In genomic region chr18:9855686-9856085, GRCh38 we compare ENCODE assay signal across 16 cellular contexts. TPM values are rescaled to one million over a fixed set of nuclear protein-coding genes. Genes with fewer than 3 reads are reported as not detected.
DNase-seq lines count a peak whose midpoint lies in the region; ATAC-seq and TF ChIP-seq lines count a peak whose summit lies in the region.
"Had no signal": no experiment of that assay in that cellular context is flagged by ENCODE, and none has a peak within 500 bp of the region (broad histone marks: within the 10 kb centered on the region; RNA-seq: fewer than 3 reads in every experiment).

No MANE protein-coding gene starts in this region.

- no peak overlapping the region for H3K4me3 ChIP-seq in psoas muscle
- H3K4me3 ChIP-seq in upper lobe of right lung: no peak overlapping the region
- H3K4me3 ChIP-seq: BLaER1 treated with 17β-estradiol and CSF1 and Interleukin-3, amounts not matched to agents 10 nM and 100 nM; skin epidermis had no signal

- WGBS in psoas muscle, 3 donors: 45 to 76% (median 51%) methylated on average over 8 of the region's 8 CpGs

- H3K36me3 ChIP-seq in psoas muscle (ENCODE audit: insufficient read depth in 1 of 2, low read depth in 1 of 2) (no peaks in the 10 kb centered on the region), upper lobe of right lung (no peaks in the 10 kb centered on the region)

- peaks cover 12% of the 10 kb centered on the region for H3K4me1 ChIP-seq in psoas muscle
- H3K4me1 ChIP-seq in upper lobe of right lung: peaks cover 45% of the 10 kb centered on the region

- peak overlapping the region; percentile 51 for H3K27ac ChIP-seq in angular gyrus (ENCODE audit: low read depth, low read length)
- peak overlapping the region; percentile 23 for H3K27ac ChIP-seq in psoas muscle
- H3K27ac ChIP-seq in upper lobe of right lung: peak overlapping the region; percentile 77
- H3K27ac ChIP-seq: BLaER1 treated with 17β-estradiol and CSF1 and Interleukin-3, amounts not matched to agents 10 nM and 100 nM; RWPE1 had no signal

- TF ChIP-seq CTCF in psoas muscle (IDR thresholded peaks at IDR 0.05) (no peak), upper lobe of right lung (IDR thresholded peaks at IDR 0.05) (no peak)

- H3K27me3 ChIP-seq in psoas muscle (ENCODE audit: insufficient read depth in 3 of 3, low read length in 2 of 3) (no peaks in the 10 kb centered on the region), upper lobe of right lung (no peaks in the 10 kb centered on the region)

- no peaks in the 10 kb centered on the region for H3K9me3 ChIP-seq in psoas muscle
- no peaks in the 10 kb centered on the region for H3K9me3 ChIP-seq in upper lobe of right lung

- DNase-seq in glomerular visceral epithelial cell (ENCODE audit: extremely low spot score): peak; percentile 82
- DNase-seq in psoas muscle: no peak
- DNase-seq in upper lobe of right lung: no peak
- DNase-seq in NCI-H146 (lab: John Stamatoyannopoulos, UW): no peak
- no peak for DNase-seq in posterior vena cava (ENCODE audit: low spot score)
- DNase-seq: activated T-cell treated with anti-CD3 and anti-CD28 coated beads, Interleukin-2, amount 50 U/mL, for 24 hours; DND-41; foreskin fibroblast; naive thymus-derived CD8-positive, alpha-beta T cell; NCI-H2029 treated with DMSO at 0.1 percent for 48 hours had no signal

- intact Hi-C loops in psoas muscle (cut with DNase I): loop anchor here in 1 of 2 donors (5.0 kb wide), 1 partner anchor 42 kb away; no protein-coding TSS in a partner anchor
- intact Hi-C loops in upper lobe of right lung (cut with DNase I): no loop called here
- intact Hi-C loops in posterior vena cava (cut with DNase I): no loop called here

- peak; percentile 25 to 52 (median 35) for ATAC-seq in psoas muscle
- peak; percentile 5 for ATAC-seq in upper lobe of right lung
- no peak for ATAC-seq in SK-N-SH treated with all-trans-retinoic acid at 6 μM for 48 hours
- ATAC-seq: naive thymus-derived CD8-positive, alpha-beta T cell had no signal

TF ChIP-seq in SK-N-SH treated with all-trans-retinoic acid at 6 μM for 48 hours, 23 proteins besides CTCF, POLR2A, EP300 and RAD21:
- TF ChIP-seq CSRNP3 (CRISPR knock-in tag; IDR thresholded peaks at IDR 0.05): no peak
- no peak for TF ChIP-seq BACH2 (CRISPR knock-in tag; IDR thresholded peaks at IDR 0.05; ENCODE audit: borderline replicate concordance)
- no peak for TF ChIP-seq ZNF8 (CRISPR knock-in tag; IDR thresholded peaks at IDR 0.05)
- no peak for TF ChIP-seq GLIS3 (CRISPR knock-in tag; IDR thresholded peaks at IDR 0.05)
- TF ChIP-seq CSDC2 (CRISPR knock-in tag; IDR thresholded peaks at IDR 0.05): no peak
- no peak for TF ChIP-seq ZC3H10 (CRISPR knock-in tag; IDR thresholded peaks at IDR 0.05)
- no peak for TF ChIP-seq TOX (CRISPR knock-in tag; IDR thresholded peaks at IDR 0.05; ENCODE audit: borderline replicate concordance)
- no peak for TF ChIP-seq CREB5 (CRISPR knock-in tag; IDR thresholded peaks at IDR 0.05; ENCODE audit: low read depth)

RNA-seq across cellular contexts. Expression of gene TXNDC2, which starts 30.1 kb away (rescaled TPM):
- total RNA-seq in psoas muscle (under 1 TPM in 1 of 4 donors, not detected in 3; 0.19 TPM), upper lobe of right lung (0.55 TPM), posterior vena cava (under 1 TPM; 0.19 to 0.29 TPM)
- polyA plus RNA-seq in psoas muscle: under 1 TPM in 1 of 3 donors, not detected in 2; 0.04 TPM
- total RNA-seq: naive thymus-derived CD8-positive, alpha-beta T cell; T-helper 1 cell treated with Interleukin-12 subunit alpha and Interleukin-12 subunit beta and Interleukin-4 antibody, amounts not matched to agents 30 ng/mL and 1 ng/mL, for 36 hours had no signal
- polyA plus RNA-seq: naive thymus-derived CD8-positive, alpha-beta T cell had no signal

RNA-seq across cellular contexts. Expression of gene VAPA, which starts 58.1 kb away (rescaled TPM):
- total RNA-seq in psoas muscle (100 to 1,000 TPM; 168 to 259 (median 235) TPM), upper lobe of right lung (225 TPM), posterior vena cava (100 to 1,000 TPM; 172 to 203 TPM)
- polyA plus RNA-seq in psoas muscle: 100 to 1,000 TPM; 173 to 328 (median 225) TPM

Comparison
In these comparisons a context has a peak if more than half of its experiments do, and no peak if none do; other contexts are left out.
1. H3K27ac ChIP-seq: peak in every context shown above with its lines; median percentile 77 in upper lobe of right lung; 51 in angular gyrus; 23 in psoas muscle.